In genomic region chr1:212665241-212666115, GRCh38 we compare ENCODE assay signal across 1 cellular context.
A peak's percentile ranks its signal among the peaks of the same experiment; 100 is the strongest.
TF ChIP-seq lines count a peak whose summit lies in the region.

No MANE protein-coding gene starts in this region.

TF ChIP-seq in K562, 482 proteins besides CTCF, POLR2A, EP300 and RAD21 (continued from another document and continues in another):
- TF ChIP-seq, protein P1, sequence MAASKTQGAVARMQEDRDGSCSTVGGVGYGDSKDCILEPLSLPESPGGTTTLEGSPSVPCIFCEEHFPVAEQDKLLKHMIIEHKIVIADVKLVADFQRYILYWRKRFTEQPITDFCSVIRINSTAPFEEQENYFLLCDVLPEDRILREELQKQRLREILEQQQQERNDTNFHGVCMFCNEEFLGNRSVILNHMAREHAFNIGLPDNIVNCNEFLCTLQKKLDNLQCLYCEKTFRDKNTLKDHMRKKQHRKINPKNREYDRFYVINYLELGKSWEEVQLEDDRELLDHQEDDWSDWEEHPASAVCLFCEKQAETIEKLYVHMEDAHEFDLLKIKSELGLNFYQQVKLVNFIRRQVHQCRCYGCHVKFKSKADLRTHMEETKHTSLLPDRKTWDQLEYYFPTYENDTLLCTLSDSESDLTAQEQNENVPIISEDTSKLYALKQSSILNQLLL (CRISPR knock-in tag; IDR thresholded peaks at IDR 0.05; ENCODE audit: borderline replicate concordance): no peak
- TF ChIP-seq ZNF780A (CRISPR knock-in tag; IDR thresholded peaks at IDR 0.05): no peak
- TF ChIP-seq, protein P2, sequence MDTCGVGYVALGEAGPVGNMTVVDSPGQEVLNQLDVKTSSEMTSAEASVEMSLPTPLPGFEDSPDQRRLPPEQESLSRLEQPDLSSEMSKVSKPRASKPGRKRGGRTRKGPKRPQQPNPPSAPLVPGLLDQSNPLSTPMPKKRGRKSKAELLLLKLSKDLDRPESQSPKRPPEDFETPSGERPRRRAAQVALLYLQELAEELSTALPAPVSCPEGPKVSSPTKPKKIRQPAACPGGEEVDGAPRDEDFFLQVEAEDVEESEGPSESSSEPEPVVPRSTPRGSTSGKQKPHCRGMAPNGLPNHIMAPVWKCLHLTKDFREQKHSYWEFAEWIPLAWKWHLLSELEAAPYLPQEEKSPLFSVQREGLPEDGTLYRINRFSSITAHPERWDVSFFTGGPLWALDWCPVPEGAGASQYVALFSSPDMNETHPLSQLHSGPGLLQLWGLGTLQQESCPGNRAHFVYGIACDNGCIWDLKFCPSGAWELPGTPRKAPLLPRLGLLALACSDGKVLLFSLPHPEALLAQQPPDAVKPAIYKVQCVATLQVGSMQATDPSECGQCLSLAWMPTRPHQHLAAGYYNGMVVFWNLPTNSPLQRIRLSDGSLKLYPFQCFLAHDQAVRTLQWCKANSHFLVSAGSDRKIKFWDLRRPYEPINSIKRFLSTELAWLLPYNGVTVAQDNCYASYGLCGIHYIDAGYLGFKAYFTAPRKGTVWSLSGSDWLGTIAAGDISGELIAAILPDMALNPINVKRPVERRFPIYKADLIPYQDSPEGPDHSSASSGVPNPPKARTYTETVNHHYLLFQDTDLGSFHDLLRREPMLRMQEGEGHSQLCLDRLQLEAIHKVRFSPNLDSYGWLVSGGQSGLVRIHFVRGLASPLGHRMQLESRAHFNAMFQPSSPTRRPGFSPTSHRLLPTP (IDR thresholded peaks at IDR 0.05; ENCODE audit: borderline replicate concordance, extremely low read depth, insufficient read length): no peak
- no peak for TF ChIP-seq DDX20 (tag; IDR thresholded peaks at IDR 0.05; ENCODE audit: low read depth)
- no peak for TF ChIP-seq XRCC4 (IDR thresholded peaks at IDR 0.05; ENCODE audit: extremely low read depth, insufficient read depth, insufficient read length)
- peak; percentile 90 to 96 for TF ChIP-seq MAZ (CRISPR knock-in tag; conservative IDR thresholded peaks at IDR 0.05 in 1 of 2, IDR thresholded peaks at IDR 0.05 in 1 of 2)
- no peak for TF ChIP-seq MYNN (IDR thresholded peaks at IDR 0.05)
- TF ChIP-seq MYNN (CRISPR knock-in tag; IDR thresholded peaks at IDR 0.05): no peak
- TF ChIP-seq, protein P3, sequence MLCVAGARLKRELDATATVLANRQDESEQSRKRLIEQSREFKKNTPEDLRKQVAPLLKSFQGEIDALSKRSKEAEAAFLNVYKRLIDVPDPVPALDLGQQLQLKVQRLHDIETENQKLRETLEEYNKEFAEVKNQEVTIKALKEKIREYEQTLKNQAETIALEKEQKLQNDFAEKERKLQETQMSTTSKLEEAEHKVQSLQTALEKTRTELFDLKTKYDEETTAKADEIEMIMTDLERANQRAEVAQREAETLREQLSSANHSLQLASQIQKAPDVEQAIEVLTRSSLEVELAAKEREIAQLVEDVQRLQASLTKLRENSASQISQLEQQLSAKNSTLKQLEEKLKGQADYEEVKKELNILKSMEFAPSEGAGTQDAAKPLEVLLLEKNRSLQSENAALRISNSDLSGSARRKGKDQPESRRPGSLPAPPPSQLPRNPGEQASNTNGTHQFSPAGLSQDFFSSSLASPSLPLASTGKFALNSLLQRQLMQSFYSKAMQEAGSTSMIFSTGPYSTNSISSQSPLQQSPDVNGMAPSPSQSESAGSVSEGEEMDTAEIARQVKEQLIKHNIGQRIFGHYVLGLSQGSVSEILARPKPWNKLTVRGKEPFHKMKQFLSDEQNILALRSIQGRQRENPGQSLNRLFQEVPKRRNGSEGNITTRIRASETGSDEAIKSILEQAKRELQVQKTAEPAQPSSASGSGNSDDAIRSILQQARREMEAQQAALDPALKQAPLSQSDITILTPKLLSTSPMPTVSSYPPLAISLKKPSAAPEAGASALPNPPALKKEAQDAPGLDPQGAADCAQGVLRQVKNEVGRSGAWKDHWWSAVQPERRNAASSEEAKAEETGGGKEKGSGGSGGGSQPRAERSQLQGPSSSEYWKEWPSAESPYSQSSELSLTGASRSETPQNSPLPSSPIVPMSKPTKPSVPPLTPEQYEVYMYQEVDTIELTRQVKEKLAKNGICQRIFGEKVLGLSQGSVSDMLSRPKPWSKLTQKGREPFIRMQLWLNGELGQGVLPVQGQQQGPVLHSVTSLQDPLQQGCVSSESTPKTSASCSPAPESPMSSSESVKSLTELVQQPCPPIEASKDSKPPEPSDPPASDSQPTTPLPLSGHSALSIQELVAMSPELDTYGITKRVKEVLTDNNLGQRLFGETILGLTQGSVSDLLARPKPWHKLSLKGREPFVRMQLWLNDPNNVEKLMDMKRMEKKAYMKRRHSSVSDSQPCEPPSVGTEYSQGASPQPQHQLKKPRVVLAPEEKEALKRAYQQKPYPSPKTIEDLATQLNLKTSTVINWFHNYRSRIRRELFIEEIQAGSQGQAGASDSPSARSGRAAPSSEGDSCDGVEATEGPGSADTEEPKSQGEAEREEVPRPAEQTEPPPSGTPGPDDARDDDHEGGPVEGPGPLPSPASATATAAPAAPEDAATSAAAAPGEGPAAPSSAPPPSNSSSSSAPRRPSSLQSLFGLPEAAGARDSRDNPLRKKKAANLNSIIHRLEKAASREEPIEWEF (CRISPR knock-in tag; IDR thresholded peaks at IDR 0.05): no peak
- 0 out of 2 replicates have a peak, but pooled peaks have one; percentile 64 for TF ChIP-seq SMAD4 (CRISPR knock-in tag; conservative IDR thresholded peaks at IDR 0.05)
- no peak for TF ChIP-seq HMBOX1 (IDR thresholded peaks at IDR 0.05)
- no peak; the same call in 1 of the 2 replicates for TF ChIP-seq ESRRA (IDR thresholded peaks at IDR 0.05; ENCODE audit: borderline replicate concordance, low read depth)
- TF ChIP-seq, protein P4, sequence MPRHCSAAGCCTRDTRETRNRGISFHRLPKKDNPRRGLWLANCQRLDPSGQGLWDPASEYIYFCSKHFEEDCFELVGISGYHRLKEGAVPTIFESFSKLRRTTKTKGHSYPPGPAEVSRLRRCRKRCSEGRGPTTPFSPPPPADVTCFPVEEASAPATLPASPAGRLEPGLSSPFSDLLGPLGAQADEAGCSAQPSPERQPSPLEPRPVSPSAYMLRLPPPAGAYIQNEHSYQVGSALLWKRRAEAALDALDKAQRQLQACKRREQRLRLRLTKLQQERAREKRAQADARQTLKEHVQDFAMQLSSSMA (CRISPR knock-in tag; IDR thresholded peaks at IDR 0.05): 0 out of 2 replicates have a peak, but pooled peaks have one; percentile 24
- TF ChIP-seq, protein P5, sequence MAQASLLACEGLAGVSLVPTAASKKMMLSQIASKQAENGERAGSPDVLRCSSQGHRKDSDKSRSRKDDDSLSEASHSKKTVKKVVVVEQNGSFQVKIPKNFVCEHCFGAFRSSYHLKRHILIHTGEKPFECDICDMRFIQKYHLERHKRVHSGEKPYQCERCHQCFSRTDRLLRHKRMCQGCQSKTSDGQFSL (CRISPR knock-in tag; IDR thresholded peaks at IDR 0.05): peak; percentile 50; the same call in 1 of the 2 replicates
- TF ChIP-seq, protein P5 (tag; IDR thresholded peaks at IDR 0.05): peak in 1 of 2 experiments; percentile 50; a peak in 1 of 4 replicates
- TF ChIP-seq ZNF79 (CRISPR knock-in tag; IDR thresholded peaks at IDR 0.05; ENCODE audit: low read depth): no peak
- TF ChIP-seq ZNF407 (IDR thresholded peaks at IDR 0.05; ENCODE audit: low read depth): no peak
- TF ChIP-seq, protein P6, sequence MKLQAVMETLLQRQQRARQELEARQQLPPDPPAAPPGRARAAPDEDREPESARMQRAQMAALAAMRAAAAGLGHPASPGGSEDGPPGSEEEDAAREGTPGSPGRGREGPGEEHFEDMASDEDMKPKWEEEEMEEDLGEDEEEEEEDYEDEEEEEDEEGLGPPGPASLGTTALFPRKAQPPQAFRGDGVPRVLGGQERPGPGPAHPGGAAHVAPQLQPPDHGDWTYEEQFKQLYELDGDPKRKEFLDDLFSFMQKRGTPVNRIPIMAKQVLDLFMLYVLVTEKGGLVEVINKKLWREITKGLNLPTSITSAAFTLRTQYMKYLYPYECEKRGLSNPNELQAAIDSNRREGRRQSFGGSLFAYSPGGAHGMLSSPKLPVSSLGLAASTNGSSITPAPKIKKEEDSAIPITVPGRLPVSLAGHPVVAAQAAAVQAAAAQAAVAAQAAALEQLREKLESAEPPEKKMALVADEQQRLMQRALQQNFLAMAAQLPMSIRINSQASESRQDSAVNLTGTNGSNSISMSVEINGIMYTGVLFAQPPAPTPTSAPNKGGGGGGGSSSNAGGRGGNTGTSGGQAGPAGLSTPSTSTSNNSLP (IDR thresholded peaks at IDR 0.05; ENCODE audit: borderline replicate concordance, low read depth, low read length): no peak
- TF ChIP-seq BRD4 (IDR thresholded peaks at IDR 0.05): no peak
- TF ChIP-seq IRF2 (CRISPR knock-in tag; IDR thresholded peaks at IDR 0.05): no peak
- no peak for TF ChIP-seq SMAD1 (IDR thresholded peaks at IDR 0.05; ENCODE audit: low read depth, low read length, partially characterized antibody)
- no peak for TF ChIP-seq FOXP4 (CRISPR knock-in tag; IDR thresholded peaks at IDR 0.05; ENCODE audit: borderline replicate concordance)
- TF ChIP-seq SRSF3 (IDR thresholded peaks at IDR 0.05; ENCODE audit: insufficient read depth, low read length): no peak
- TF ChIP-seq ETS1 (conservative IDR thresholded peaks at IDR 0.05; ENCODE audit: control insufficient read depth, low read depth, low read length): no peak
- no peak for TF ChIP-seq PHTF2 (CRISPR knock-in tag; IDR thresholded peaks at IDR 0.05)
- TF ChIP-seq SUPT5H (IDR thresholded peaks at IDR 0.05): no peak
